Comparison of ENCODE assay signal across 13 cellular contexts in genomic region chr6:71388068-71388744, GRCh38.
DNase-seq lines count a peak whose midpoint lies in the region; ATAC-seq and TF ChIP-seq lines count a peak whose summit lies in the region.
"Had no signal": no experiment of that assay in that cellular context is flagged by ENCODE, and none has a peak within 500 bp of the region (broad histone marks: within the 10 kb centered on the region; RNA-seq: fewer than 3 reads in every experiment).

No MANE protein-coding gene starts in this region.

- H3K9me3 ChIP-seq in GM23248 (ENCODE audit: low read depth), result no peaks in the 10 kb centered on the region
- no peaks in the 10 kb centered on the region for H3K9me3 ChIP-seq in lower lobe of right lung
- no peaks in the 10 kb centered on the region for H3K9me3 ChIP-seq in SK-N-SH
- no peaks in the 10 kb centered on the region for H3K9me3 ChIP-seq in aorta (ENCODE audit: control insufficient read depth, low read length)

- H3K27me3 ChIP-seq in GM23248 (replicated peaks; ENCODE audit: insufficient read depth) (no peaks in the 10 kb centered on the region), lower lobe of right lung (ENCODE audit: low read depth) (no peaks in the 10 kb centered on the region), SK-N-SH (ENCODE audit: insufficient read depth) (no peaks in the 10 kb centered on the region), aorta (ENCODE audit: control insufficient read depth in 1 of 2, insufficient read depth in 2 of 2, low read length in 1 of 2) (no peaks in the 10 kb centered on the region)

- H3K9me2 ChIP-seq in GM23248 (ENCODE audit: insufficient read depth) (no peaks in the 10 kb centered on the region), SK-N-SH (no peaks in the 10 kb centered on the region)

- intact Hi-C loops in lower lobe of right lung (cut with DNase I) (loop anchor here (10.0 kb wide), 1 partner anchor 127 kb away; no protein-coding TSS in a partner anchor), aorta (cut with DNase I) (no loop called here)

- TF ChIP-seq CTCF in GM12865 (IDR thresholded peaks at IDR 0.05; ENCODE audit: insufficient read depth, low read depth, low read length, missing control alignments) (no peak), lower lobe of right lung (IDR thresholded peaks at IDR 0.05) (no peak), SK-N-SH (IDR thresholded peaks at IDR 0.05) (no peak)

- H3K79me2 ChIP-seq in GM23248 (ENCODE audit: insufficient read depth), result no peaks in the 10 kb centered on the region
- H3K79me2 ChIP-seq in SK-N-SH (ENCODE audit: insufficient read depth), result peaks cover 5% of the 10 kb centered on the region; the same call in 1 of the 2 replicates

- H3K4me1 ChIP-seq in GM23248 (ENCODE audit: insufficient read depth), result peaks cover 54% of the 10 kb centered on the region
- peaks cover 77% of the 10 kb centered on the region for H3K4me1 ChIP-seq in lower lobe of right lung
- peaks cover 0 to 33% of the 10 kb centered on the region in 2 experiments; a peak in 3 of 4 replicates for H3K4me1 ChIP-seq in SK-N-SH (ENCODE audit: control insufficient read depth in 1 of 2, insufficient read depth in 2 of 2, low read depth in 1 of 2, low read length in 1 of 2)
- peaks cover 2 to 6% of the 10 kb centered on the region in 2 donors for H3K4me1 ChIP-seq in aorta (ENCODE audit: control insufficient read depth in 1 of 2, insufficient read depth in 2 of 2, low read length in 2 of 2)

- H3K9ac ChIP-seq in GM23248, result no peak overlapping the region
- H3K9ac ChIP-seq in SK-N-SH, result no peak overlapping the region

- CTCF ChIA-PET in SK-N-SH (lab: Yijun Ruan, JAX), result interaction anchor here (0.5 to 1.3 kb wide), 2 partner anchors 197 to 611 kb away, joined by 3 to 4 read pairs; no protein-coding TSS in a partner anchor

- no peak overlapping the region for H2AFZ ChIP-seq in GM23248
- H2AFZ ChIP-seq in SK-N-SH (ENCODE audit: low read depth), result no peak overlapping the region

- ATAC-seq in lower lobe of right lung (peak in 1 of 2 donors; percentile 34), HG02678 (IDR thresholded peaks at IDR 0.05; ENCODE audit: unreplicated experiment) (no peak), aorta (ENCODE audit: low FRiP score) (no peak)
- ATAC-seq: activated naive CD4-positive, alpha-beta T cell treated with anti-CD3 and anti-CD28 coated beads, Interleukin-2, amount 50 U/mL, for 72 hours had no signal

- in situ Hi-C loops in GM23248 (cut with MboI), result loop anchor here (10.0 to 25.0 kb wide), 2 partner anchors 127 to 699 kb away; no protein-coding TSS in a partner anchor

- WGBS in GM23248 (ENCODE audit: low coverage in 1 of 2, low lambda C conversion rate in 2 of 2, missing lambda C conversion rate in 2 of 2), 2 experiments, result 44 to 45% methylated on average over 1 of the region's 1 CpG
- 95% methylated on average over 1 of the region's 1 CpG for WGBS in SK-N-SH (ENCODE audit: low lambda C conversion rate)
- 98 to 100% methylated on average over 1 of the region's 1 CpG for WGBS in aorta, 2 donors

- H4K20me1 ChIP-seq in GM23248 (ENCODE audit: insufficient read depth) (no peaks in the 10 kb centered on the region), SK-N-SH (ENCODE audit: insufficient read depth) (no peaks in the 10 kb centered on the region)

- DNase-seq in GM12865 (ENCODE audit: low read depth), result peak; percentile 15
- peak; percentile 33 for DNase-seq in GM23248
- peak; percentile 8 for DNase-seq in NCI-H69 (lab: John Stamatoyannopoulos, UW)
- DNase-seq in lower lobe of right lung, result no peak
- no peak for DNase-seq in anterior cingulate cortex (lab: John Stamatoyannopoulos, UW)
- DNase-seq in SK-N-SH, result no peak
- no peak for DNase-seq in aorta
- DNase-seq: DMS79, NCI-H1105, NCI-H510A, SHP77 treated with DMSO at 0.1 percent for 48 hours had no signal

- H3F3A ChIP-seq in GM23248 (ENCODE audit: insufficient read depth) (peaks cover 26% of the 10 kb centered on the region), SK-N-SH (replicated peaks; ENCODE audit: insufficient read depth) (peaks cover 8% of the 10 kb centered on the region)

- no peaks in the 10 kb centered on the region for H3K36me3 ChIP-seq in GM23248 (ENCODE audit: low read depth)
- H3K36me3 ChIP-seq in lower lobe of right lung, result peaks cover 4% of the 10 kb centered on the region
- no peaks in the 10 kb centered on the region for H3K36me3 ChIP-seq in SK-N-SH (replicated peaks in 1 of 2; ENCODE audit: control insufficient read depth in 1 of 2, insufficient read depth in 2 of 2, low read length in 1 of 2)
- H3K36me3 ChIP-seq in aorta (ENCODE audit: control insufficient read depth in 1 of 2, insufficient read depth in 2 of 2, low read length in 1 of 2), result no peaks in the 10 kb centered on the region

- H3K4me3 ChIP-seq in GM12865 (ENCODE audit: low read depth, low read length), result no peak overlapping the region
- H3K4me3 ChIP-seq in GM23248, result no peak overlapping the region
- H3K4me3 ChIP-seq in lower lobe of right lung, result no peak overlapping the region
- H3K4me3 ChIP-seq in SK-N-SH (ENCODE audit: low read depth in 2 of 2, low read length in 1 of 2), result no peak overlapping the region
- no peak overlapping the region for H3K4me3 ChIP-seq in aorta (ENCODE audit: low read length in 2 of 2)

- peak overlapping the region; percentile 68 for H3K4me2 ChIP-seq in GM23248 (ENCODE audit: unreplicated experiment)
- H3K4me2 ChIP-seq in SK-N-SH, result no peak overlapping the region

- H3K27ac ChIP-seq in GM23248, result no peak overlapping the region
- peak overlapping the region; percentile 37 for H3K27ac ChIP-seq in lower lobe of right lung
- no peak overlapping the region for H3K27ac ChIP-seq in SK-N-SH (ENCODE audit: low read depth in 2 of 2, low read length in 1 of 2)
- H3K27ac ChIP-seq in aorta (ENCODE audit: low read depth in 1 of 2, low read length in 2 of 2), result no peak overlapping the region

- no peak for TF ChIP-seq RAD21 in SK-N-SH (IDR thresholded peaks at IDR 0.05; ENCODE audit: low read length)

- no peak for TF ChIP-seq EP300 in SK-N-SH (IDR thresholded peaks at IDR 0.05; ENCODE audit: borderline replicate concordance in 1 of 2, low read depth in 1 of 2, low read length in 1 of 2)

- POLR2A ChIA-PET in SK-N-SH (lab: Yijun Ruan, JAX), result no interaction called here

TF ChIP-seq in SK-N-SH, 30 proteins besides CTCF, POLR2A, EP300 and RAD21:
- TF ChIP-seq FOSL2 (IDR thresholded peaks at IDR 0.05; ENCODE audit: borderline replicate concordance, low read depth), result no peak

Comparison
In these comparisons a context has a peak if more than half of its experiments do, and no peak if none do; other contexts are left out.
1. DNase-seq: peak in GM12865 (single experiment), GM23248 (single experiment) and NCI-H69 (single experiment); none in lower lobe of right lung (single experiment), anterior cingulate cortex (0 of 58), SK-N-SH (single experiment) and aorta (0 of 2).